1 cellular context compared by ENCODE assay signal in the genomic region with DNA sequence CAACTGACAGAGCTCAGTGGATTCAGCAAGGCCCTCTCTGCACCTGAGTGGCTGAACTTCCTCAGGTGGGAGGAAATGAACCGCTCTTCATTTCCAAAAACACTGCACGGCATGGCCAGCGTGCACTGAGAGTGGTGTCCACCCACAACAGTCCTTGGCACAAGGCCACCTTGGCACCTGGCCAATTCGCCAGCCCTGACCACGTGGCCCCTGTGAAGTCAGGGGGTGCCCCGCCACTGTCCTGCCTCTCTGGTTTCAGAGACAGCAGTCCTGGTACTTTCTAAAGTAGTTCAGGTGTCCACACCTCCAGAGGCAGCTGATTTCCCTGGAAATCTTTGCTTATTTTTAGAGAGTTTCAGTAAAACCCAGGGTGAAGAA.
A peak's percentile ranks its signal among the peaks of the same experiment; 100 is the strongest.
TF ChIP-seq lines count a peak whose summit lies in the region.

No MANE protein-coding gene starts in this region.

TF ChIP-seq in HepG2, 621 proteins besides CTCF, POLR2A, EP300 and RAD21:
- TF ChIP-seq LCORL (IDR thresholded peaks at IDR 0.05) (peak; percentile 38; the same call in 1 of the 2 replicates), LCORL (CRISPR knock-in tag; IDR thresholded peaks at IDR 0.05) (no peak), ZNF333 (CRISPR knock-in tag; IDR thresholded peaks at IDR 0.05; ENCODE audit: borderline replicate concordance) (no peak)
